In the genomic region with DNA sequence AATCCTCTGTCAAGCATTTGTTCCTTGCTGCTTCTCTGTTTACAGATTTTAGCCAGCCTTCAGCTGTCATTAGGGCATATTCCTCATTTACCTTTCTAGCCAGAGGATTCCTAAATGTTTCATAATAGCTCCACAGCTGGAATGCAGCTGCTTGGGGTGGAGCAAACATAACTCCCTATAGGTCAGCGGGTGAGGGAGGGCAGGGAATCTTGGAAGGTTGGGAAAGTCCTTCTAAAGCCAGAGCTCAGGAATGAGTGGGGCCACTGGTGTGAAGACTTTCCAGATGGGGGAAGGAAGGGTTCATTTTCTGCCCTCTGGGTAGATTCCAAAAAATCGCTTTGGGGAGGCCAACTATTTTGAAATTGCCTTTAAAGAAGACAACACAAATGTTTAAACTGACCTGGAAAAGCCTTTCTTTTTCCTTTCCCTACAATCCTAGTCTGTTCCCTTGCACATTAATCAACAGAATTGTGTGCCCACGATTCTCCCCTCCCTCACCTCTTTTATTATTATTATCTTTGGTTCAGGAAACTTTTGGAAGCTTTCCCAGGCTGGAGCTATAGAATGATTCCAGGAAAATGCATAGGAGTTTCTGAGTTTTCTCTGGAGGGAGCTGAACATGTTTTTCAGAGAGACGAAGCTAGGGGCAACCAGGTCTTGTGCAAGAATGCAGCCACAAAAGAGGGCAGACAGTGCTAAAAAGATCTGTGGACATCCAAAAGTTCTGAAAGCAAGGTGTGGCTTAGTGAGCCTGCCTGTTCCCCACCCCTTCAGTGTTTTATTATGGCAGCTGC, we compare ENCODE assay signal across 10 cellular contexts. TPM values are rescaled to one million over a fixed set of nuclear protein-coding genes. Genes with fewer than 3 reads are reported as not detected.
DNase-seq lines count a peak whose midpoint lies in the region; ATAC-seq, FAIRE-seq and TF ChIP-seq lines count a peak whose summit lies in the region.
"Had no signal": no experiment of that assay in that cellular context is flagged by ENCODE, and none has a peak within 500 bp of the region (broad histone marks: within the 10 kb centered on the region; RNA-seq: fewer than 3 reads in every experiment).

No MANE protein-coding gene starts in this region.

- H3K9me3 Mint-ChIP-seq in activated T-helper 2 cell treated with anti-CD3 and anti-CD28 coated beads, Interferon-gamma antibody, Interleukin-2, Interleukin-4, amounts not matched to agents 10 μg/mL and 5 μg/mL and 100 μg/mL, durations not matched to agents 14 hours and 24 hours and 36 hours, result no peaks in the 10 kb centered on the region

- H3K27me3 ChIP-seq in mucosa of rectum (ENCODE audit: control insufficient read depth in 2 of 2, insufficient read depth in 2 of 2, low read length in 2 of 2), result no peaks in the 10 kb centered on the region
- H3K27me3 ChIP-seq in upper lobe of right lung, result no peaks in the 10 kb centered on the region

- H3K4me3 ChIP-seq in mucosa of rectum (ENCODE audit: low read length in 2 of 2) (no peak overlapping the region), upper lobe of right lung (no peak overlapping the region)

- no peak for TF ChIP-seq CTCF in upper lobe of right lung (IDR thresholded peaks at IDR 0.05)

- peak; percentile 51 for FAIRE-seq in endometrium (lab: Jason Lieb, UNC)
- FAIRE-seq: GM18507 had no signal

- peaks cover 57% of the 10 kb centered on the region for H3K4me1 Mint-ChIP-seq in activated T-helper 2 cell treated with anti-CD3 and anti-CD28 coated beads, Interferon-gamma antibody, Interleukin-2, Interleukin-4, amounts not matched to agents 10 μg/mL and 5 μg/mL and 100 μg/mL, durations not matched to agents 14 hours and 24 hours and 36 hours (ENCODE audit: low read depth)

- H3K4me1 ChIP-seq in mucosa of rectum (ENCODE audit: control insufficient read depth in 2 of 2, insufficient read depth in 2 of 2, low read length in 2 of 2) (peaks cover 59 to 61% of the 10 kb centered on the region in 2 donors), upper lobe of right lung (peaks cover 72% of the 10 kb centered on the region)

- ATAC-seq in upper lobe of right lung, result no peak

- H3K27ac Mint-ChIP-seq in activated T-helper 2 cell treated with anti-CD3 and anti-CD28 coated beads, Interferon-gamma antibody, Interleukin-2, Interleukin-4, amounts not matched to agents 10 μg/mL and 5 μg/mL and 100 μg/mL, durations not matched to agents 14 hours and 24 hours and 36 hours, result no peak overlapping the region

- H3K9me3 ChIP-seq in mucosa of rectum (ENCODE audit: control insufficient read depth in 2 of 2, low read length in 2 of 2) (no peaks in the 10 kb centered on the region), upper lobe of right lung (no peaks in the 10 kb centered on the region)

- H3K27me3 Mint-ChIP-seq in activated T-helper 2 cell treated with anti-CD3 and anti-CD28 coated beads, Interferon-gamma antibody, Interleukin-2, Interleukin-4, amounts not matched to agents 10 μg/mL and 5 μg/mL and 100 μg/mL, durations not matched to agents 14 hours and 24 hours and 36 hours (ENCODE audit: low read depth), result no peaks in the 10 kb centered on the region

- intact Hi-C loops in upper lobe of right lung (cut with DNase I), result no loop called here
- intact Hi-C loops in activated T-helper 2 cell treated with anti-CD3 and anti-CD28 coated beads, Interferon-gamma antibody, Interleukin-2, Interleukin-4, amounts not matched to agents 10 μg/mL and 5 μg/mL and 100 μg/mL, durations not matched to agents 14 hours and 24 hours and 36 hours (cut with micrococcal nuclease), result loop anchor here (5.0 kb wide), 2 partner anchors 52 to 257 kb away; a partner anchor contains a TSS

- no peaks in the 10 kb centered on the region for H3K36me3 Mint-ChIP-seq in activated T-helper 2 cell treated with anti-CD3 and anti-CD28 coated beads, Interferon-gamma antibody, Interleukin-2, Interleukin-4, amounts not matched to agents 10 μg/mL and 5 μg/mL and 100 μg/mL, durations not matched to agents 14 hours and 24 hours and 36 hours (ENCODE audit: low read depth)

- H3K36me3 ChIP-seq in mucosa of rectum (ENCODE audit: control insufficient read depth in 2 of 2, insufficient read depth in 2 of 2, low read length in 2 of 2) (no peaks in the 10 kb centered on the region), upper lobe of right lung (no peaks in the 10 kb centered on the region)

- H3K4me3 Mint-ChIP-seq in activated T-helper 2 cell treated with anti-CD3 and anti-CD28 coated beads, Interferon-gamma antibody, Interleukin-2, Interleukin-4, amounts not matched to agents 10 μg/mL and 5 μg/mL and 100 μg/mL, durations not matched to agents 14 hours and 24 hours and 36 hours (ENCODE audit: low read depth), result no peak overlapping the region

- peak overlapping the region; percentile 21 to 44 for H3K9ac ChIP-seq in mucosa of rectum (ENCODE audit: low read depth in 1 of 2, low read length in 2 of 2)

- H3K27ac ChIP-seq in mucosa of rectum (ENCODE audit: low read depth in 2 of 2, low read length in 2 of 2) (peak overlapping the region; percentile 88 to 95), upper lobe of right lung (peak overlapping the region; percentile 96)
- H3K27ac ChIP-seq: 22Rv1 had no signal

- peak; percentile 49 to 50 for DNase-seq in NOMO-1 (lab: John Stamatoyannopoulos, UW; ENCODE audit: unreplicated experiment in 2 of 2)
- DNase-seq in NOMO-1 treated with dmso at 0.1 percent for 144 hours (lab: John Stamatoyannopoulos, UW; ENCODE audit: unreplicated experiment), result no peak
- no peak for DNase-seq in upper lobe of right lung
- DNase-seq in activated T-helper 2 cell treated with anti-CD3 and anti-CD28 coated beads, Interferon-gamma antibody, Interleukin-2, Interleukin-4, amounts not matched to agents 10 μg/mL and 5 μg/mL and 100 μg/mL, durations not matched to agents 14 hours and 24 hours and 36 hours (ENCODE audit: low spot score), result no peak
- no peak for DNase-seq in HK-2 (ENCODE audit: unreplicated experiment)
- no peak for DNase-seq in stimulated activated CD4-positive, alpha-beta T cell treated with anti-CD3 and anti-CD28 coated beads, Interleukin-2, amount 100 ng/mL, for 48 hours

RNA-seq across cellular contexts. Expression of a gene that starts 16.5 kb away (rescaled TPM):
- 50.6 TPM for total RNA-seq in upper lobe of right lung
- 34.8 and 35.8 TPM in 2 replicates for total RNA-seq in activated T-helper 2 cell treated with anti-CD3 and anti-CD28 coated beads, Interferon-gamma antibody, Interleukin-2, Interleukin-4, amounts not matched to agents 10 μg/mL and 5 μg/mL and 100 μg/mL, durations not matched to agents 14 hours and 24 hours and 36 hours

RNA-seq across cellular contexts. Expression of a gene that starts 53.1 kb away (rescaled TPM):
- 24.9 TPM for total RNA-seq in upper lobe of right lung
- 10.9 and 11.3 TPM in 2 replicates for total RNA-seq in activated T-helper 2 cell treated with anti-CD3 and anti-CD28 coated beads, Interferon-gamma antibody, Interleukin-2, Interleukin-4, amounts not matched to agents 10 μg/mL and 5 μg/mL and 100 μg/mL, durations not matched to agents 14 hours and 24 hours and 36 hours

Comparison
In these comparisons a context has a peak if more than half of its experiments do, and no peak if none do; other contexts are left out.
1. DNase-seq: peak in NOMO-1 (2 of 2); none in NOMO-1 treated with dmso at 0.1 percent for 144 hours (single experiment), upper lobe of right lung (single experiment), activated T-helper 2 cell treated with anti-CD3 and anti-CD28 coated beads, Interferon-gamma antibody, Interleukin-2, Interleukin-4, amounts not matched to agents 10 μg/mL and 5 μg/mL and 100 μg/mL, durations not matched to agents 14 hours and 24 hours and 36 hours (single experiment), HK-2 (single experiment) and stimulated activated CD4-positive, alpha-beta T cell treated with anti-CD3 and anti-CD28 coated beads, Interleukin-2, amount 100 ng/mL, for 48 hours (0 of 2).